18 cellular contexts compared by ENCODE assay signal in genomic region chr4:151569650-151570049, GRCh38.
DNase-seq lines count a peak whose midpoint lies in the region; ATAC-seq and TF ChIP-seq lines count a peak whose summit lies in the region.
"Had no signal": no experiment of that assay in that cellular context is flagged by ENCODE, and none has a peak within 500 bp of the region (broad histone marks: within the 10 kb centered on the region; RNA-seq: fewer than 3 reads in every experiment).

No MANE protein-coding gene starts in this region.

- H3K36me3 ChIP-seq in left ventricle myocardium inferior (no peaks in the 10 kb centered on the region), upper lobe of right lung (no peaks in the 10 kb centered on the region), GM23248 (ENCODE audit: low read depth) (no peaks in the 10 kb centered on the region)
- H3K36me3 ChIP-seq: colonic mucosa, SJCRH30, tibial nerve had no signal

- H3K27ac Mint-ChIP-seq in T-cell = no peak overlapping the region
- H3K27ac Mint-ChIP-seq: activated B cell treated with CpG ODN at 0.5 μM for 24 hours; activated naive CD8-positive, alpha-beta T cell; stimulated activated naive B cell treated with anti-CD40 and anti-IgM and Interleukin-4, amounts not matched to agents 10 μg/mL and 1 μg/mL and 100 μg/mL, for 72 hours had no signal

- H3K36me3 Mint-ChIP-seq in T-cell = no peaks in the 10 kb centered on the region
- H3K36me3 Mint-ChIP-seq: stimulated activated naive B cell treated with anti-CD40 and anti-IgM and Interleukin-4, amounts not matched to agents 10 μg/mL and 1 μg/mL and 100 μg/mL, for 72 hours had no signal

- no peaks in the 10 kb centered on the region for H4K20me1 ChIP-seq in GM23248 (ENCODE audit: insufficient read depth)

- no peak overlapping the region for H3K4me3 Mint-ChIP-seq in T-cell
- H3K4me3 Mint-ChIP-seq: activated B cell treated with CpG ODN at 0.5 μM for 24 hours; activated naive CD8-positive, alpha-beta T cell; stimulated activated naive B cell treated with anti-CD40 and anti-IgM and Interleukin-4, amounts not matched to agents 10 μg/mL and 1 μg/mL and 100 μg/mL, for 72 hours had no signal

- no peak overlapping the region for H3K4me2 ChIP-seq in GM23248 (ENCODE audit: unreplicated experiment)

- no peaks in the 10 kb centered on the region for H3K27me3 ChIP-seq in left ventricle myocardium inferior (ENCODE audit: low read depth)
- H3K27me3 ChIP-seq in upper lobe of right lung = no peaks in the 10 kb centered on the region
- H3K27me3 ChIP-seq in GM23248 (replicated peaks; ENCODE audit: insufficient read depth) = no peaks in the 10 kb centered on the region
- H3K27me3 ChIP-seq: colonic mucosa, SJCRH30, tibial nerve had no signal

- H3K9me2 ChIP-seq in GM23248 (ENCODE audit: insufficient read depth) = no peaks in the 10 kb centered on the region

- intact Hi-C loops in Right ventricle myocardium inferior (cut with DNase I) = no loop called here
- intact Hi-C loops in left ventricle myocardium inferior (cut with micrococcal nuclease) = no loop called here
- intact Hi-C loops in upper lobe of right lung (cut with DNase I) = no loop called here

- H3K79me2 ChIP-seq in GM23248 (ENCODE audit: insufficient read depth) = no peaks in the 10 kb centered on the region

- peaks cover 3% of the 10 kb centered on the region for H3K4me1 ChIP-seq in left ventricle myocardium inferior
- no peaks in the 10 kb centered on the region for H3K4me1 ChIP-seq in upper lobe of right lung
- H3K4me1 ChIP-seq in GM23248 (ENCODE audit: insufficient read depth) = no peaks in the 10 kb centered on the region
- H3K4me1 ChIP-seq: SJCRH30, tibial nerve had no signal

- peak; percentile 72 for ATAC-seq in Right ventricle myocardium inferior
- peak; percentile 73 for ATAC-seq in upper lobe of right lung
- ATAC-seq in T-cell (replicated peaks in 1 of 4) = no peak
- ATAC-seq: HepG2; stimulated activated naive B cell treated with anti-CD40 and anti-IgM and Interleukin-4, amounts not matched to agents 10 μg/mL and 1 μg/mL and 100 μg/mL, for 72 hours had no signal

- DNase-seq in Right ventricle myocardium inferior (ENCODE audit: missing footprints) (no peak), left ventricle myocardium inferior (no peak), NCI-H510A (lab: John Stamatoyannopoulos, UW) (peak; percentile 63), glomerular visceral epithelial cell (ENCODE audit: extremely low spot score) (peak; percentile 27), upper lobe of right lung (no peak), NCI-H146 treated with DMSO at 0.1 percent for 48 hours (lab: John Stamatoyannopoulos, UW; ENCODE audit: unreplicated experiment) (no peak), GM23248 (no peak), T-cell (no peak)
- DNase-seq: activated B cell treated with CpG ODN at 0.5 μM for 24 hours; activated CD8-positive, alpha-beta memory T cell treated with anti-CD3 and anti-CD28 coated beads for 24 hours; colonic mucosa; foreskin fibroblast; NCI-H345; SJCRH30; stimulated activated naive B cell treated with anti-CD40 and anti-IgM and Interleukin-4, amounts not matched to agents 10 μg/mL and 1 μg/mL and 100 μg/mL, for 72 hours had no signal

- TF ChIP-seq CTCF in left ventricle myocardium inferior (IDR thresholded peaks at IDR 0.05; ENCODE audit: borderline replicate concordance) (no peak), upper lobe of right lung (IDR thresholded peaks at IDR 0.05) (no peak)

- peaks cover 15 to 23% of the 10 kb centered on the region in 2 donors for H3K27me3 Mint-ChIP-seq in T-cell

- no peak overlapping the region for H2AFZ ChIP-seq in GM23248

- in situ Hi-C loops in GM23248 (cut with MboI) = no loop called here

- H3K4me1 Mint-ChIP-seq in T-cell = no peaks in the 10 kb centered on the region

- H3K9me3 ChIP-seq in left ventricle myocardium inferior (replicated peaks) (no peaks in the 10 kb centered on the region), upper lobe of right lung (no peaks in the 10 kb centered on the region), GM23248 (ENCODE audit: low read depth) (no peaks in the 10 kb centered on the region)
- H3K9me3 ChIP-seq: colonic mucosa, SJCRH30, tibial nerve had no signal

- no peaks in the 10 kb centered on the region for H3K9me3 Mint-ChIP-seq in T-cell
- H3K9me3 Mint-ChIP-seq: activated B cell treated with CpG ODN at 0.5 μM for 24 hours; stimulated activated naive B cell treated with anti-CD40 and anti-IgM and Interleukin-4, amounts not matched to agents 10 μg/mL and 1 μg/mL and 100 μg/mL, for 72 hours had no signal

- no peak overlapping the region for H3K27ac ChIP-seq in left ventricle myocardium inferior (replicated peaks)
- H3K27ac ChIP-seq in upper lobe of right lung = no peak overlapping the region
- no peak overlapping the region for H3K27ac ChIP-seq in GM23248
- H3K27ac ChIP-seq: colonic mucosa, SJCRH30, tibial nerve had no signal

- CTCF ChIA-PET in T-cell (lab: Charles Lee) = no interaction called here

- POLR2A ChIA-PET in T-cell (lab: Charles Lee) = no interaction called here

- H3F3A ChIP-seq in GM23248 (ENCODE audit: insufficient read depth) = no peaks in the 10 kb centered on the region

- H3K9ac ChIP-seq in GM23248 = no peak overlapping the region

- H3K4me3 ChIP-seq in left ventricle myocardium inferior (no peak overlapping the region), upper lobe of right lung (no peak overlapping the region), GM23248 (no peak overlapping the region)
- H3K4me3 ChIP-seq: colonic mucosa, SJCRH30, tibial nerve had no signal

Comparison
In these comparisons a context has a peak if more than half of its experiments do, and no peak if none do; other contexts are left out.
1. ATAC-seq: peak in Right ventricle myocardium inferior (single experiment) and upper lobe of right lung (single experiment); none in T-cell (0 of 4).
2. DNase-seq: peak in NCI-H510A (single experiment) and glomerular visceral epithelial cell (single experiment); none in Right ventricle myocardium inferior (single experiment), left ventricle myocardium inferior (single experiment), upper lobe of right lung (single experiment), NCI-H146 treated with DMSO at 0.1 percent for 48 hours (single experiment), GM23248 (single experiment) and T-cell (0 of 34).